ENCODE assay signal across 14 cellular contexts in genomic region chr5:149323235-149324205, GRCh38. TPM values are rescaled to one million over a fixed set of nuclear protein-coding genes. Genes with fewer than 3 reads are reported as not detected.
DNase-seq lines count a peak whose midpoint lies in the region; ATAC-seq, FAIRE-seq and TF ChIP-seq lines count a peak whose summit lies in the region.
"Had no signal": no experiment of that assay in that cellular context is flagged by ENCODE, and none has a peak within 500 bp of the region (broad histone marks: within the 10 kb centered on the region; RNA-seq: fewer than 3 reads in every experiment).

No MANE protein-coding gene starts in this region.

- H3K27ac Mint-ChIP-seq in activated naive CD8-positive, alpha-beta T cell treated with anti-CD3 and anti-CD28 coated beads, Interleukin-2, amount 50 U/mL, for 24 hours: no peak overlapping the region
- H3K27ac Mint-ChIP-seq: activated B cell treated with CpG ODN at 0.5 μM for 24 hours, naive B cell had no signal

- H3K4me1 Mint-ChIP-seq in activated naive CD8-positive, alpha-beta T cell treated with anti-CD3 and anti-CD28 coated beads, Interleukin-2, amount 50 U/mL, for 24 hours: no peaks in the 10 kb centered on the region
- H3K4me1 Mint-ChIP-seq: activated B cell treated with CpG ODN at 0.5 μM for 24 hours, naive B cell had no signal

- H3K27me3 ChIP-seq in bronchial epithelial cell (ENCODE audit: control insufficient read depth, insufficient read depth, low read length): no peaks in the 10 kb centered on the region
- H3K27me3 ChIP-seq: ascending aorta had no signal

- no peak overlapping the region for H3K4me3 ChIP-seq in bronchial epithelial cell (ENCODE audit: low read depth, low read length)
- H3K4me3 ChIP-seq: ascending aorta, SK-N-MC had no signal

- no peak for TF ChIP-seq CTCF in bronchial epithelial cell (IDR thresholded peaks at IDR 0.05; ENCODE audit: insufficient read depth, low read length, severe bottlenecking)

- no peak for FAIRE-seq in bronchial epithelial cell (lab: Jason Lieb, UNC)

- no peak overlapping the region for H3K4me3 Mint-ChIP-seq in activated naive CD8-positive, alpha-beta T cell treated with anti-CD3 and anti-CD28 coated beads, Interleukin-2, amount 50 U/mL, for 24 hours
- H3K4me3 Mint-ChIP-seq: activated B cell treated with CpG ODN at 0.5 μM for 24 hours, naive B cell had no signal

- H3K9me3 Mint-ChIP-seq in activated naive CD8-positive, alpha-beta T cell treated with anti-CD3 and anti-CD28 coated beads, Interleukin-2, amount 50 U/mL, for 24 hours: no peaks in the 10 kb centered on the region
- H3K9me3 Mint-ChIP-seq: activated B cell treated with CpG ODN at 0.5 μM for 24 hours had no signal

- no peaks in the 10 kb centered on the region for H3K36me3 ChIP-seq in bronchial epithelial cell (ENCODE audit: control insufficient read depth, insufficient read depth, low read length)
- H3K36me3 ChIP-seq: ascending aorta had no signal

- peak; percentile 32 for DNase-seq in bronchial epithelial cell (ENCODE audit: low read depth)
- DNase-seq in iris pigment epithelial cell (ENCODE audit: low read depth): peak; percentile 62
- DNase-seq in stromal cell of bone marrow (ENCODE audit: low read depth): peak; percentile 35
- no peak for DNase-seq in NCI-H146 treated with DMSO at 0.1 percent for 48 hours (lab: John Stamatoyannopoulos, UW; ENCODE audit: unreplicated experiment)
- no peak for DNase-seq in HT-29 (ENCODE audit: low spot score)
- DNase-seq in activated naive CD8-positive, alpha-beta T cell treated with anti-CD3 and anti-CD28 coated beads, Interleukin-2, amount 50 U/mL, for 24 hours: no peak
- DNase-seq: activated B cell treated with CpG ODN at 0.5 μM for 24 hours; activated T-cell treated with anti-CD3 and anti-CD28 coated beads, Interleukin-2, amount 50 U/mL, for 1 hour; naive B cell; NCI-H2029 treated with DMSO at 0.1 percent for 48 hours; NK-92 treated with Interleukin-12 subunit alpha and Interleukin-12 subunit beta, amount 100 ng/mL, for 24 hours; stimulated activated CD4-positive, alpha-beta T cell treated with anti-CD3 and anti-CD28 coated beads, Interleukin-15, amount 100 ng/mL, for 24 hours had no signal

- ATAC-seq in activated naive CD8-positive, alpha-beta T cell treated with anti-CD3 and anti-CD28 coated beads, Interleukin-2, amount 50 U/mL, for 24 hours: no peak

- no peaks in the 10 kb centered on the region for H3K27me3 Mint-ChIP-seq in activated naive CD8-positive, alpha-beta T cell treated with anti-CD3 and anti-CD28 coated beads, Interleukin-2, amount 50 U/mL, for 24 hours
- H3K27me3 Mint-ChIP-seq: activated B cell treated with CpG ODN at 0.5 μM for 24 hours, naive B cell had no signal

- no peaks in the 10 kb centered on the region for H3K36me3 Mint-ChIP-seq in activated naive CD8-positive, alpha-beta T cell treated with anti-CD3 and anti-CD28 coated beads, Interleukin-2, amount 50 U/mL, for 24 hours (ENCODE audit: low read depth)
- H3K36me3 Mint-ChIP-seq: naive B cell had no signal

RNA-seq across cellular contexts. Expression of gene GRPEL2, which starts 21.8 kb away (rescaled TPM):
- 35.2 and 43.7 TPM in 2 replicates for total RNA-seq in bronchial epithelial cell
- 10.7 and 14.2 TPM in 2 replicates for total RNA-seq in HT-29 (2014; rRNA removed; shearing (Covaris generic))

RNA-seq across cellular contexts. Expression of gene PCYOX1L, which starts 34.3 kb away (rescaled TPM):
- total RNA-seq in bronchial epithelial cell: 4.2 and 8.4 TPM in 2 replicates
- total RNA-seq in HT-29 (2014; rRNA removed; shearing (Covaris generic)): 1.2 and 1.7 TPM in 2 replicates

RNA-seq across cellular contexts. Expression of gene AFAP1L1, which starts 51.9 kb away (rescaled TPM):
- 17.4 and 21.9 TPM in 2 replicates for total RNA-seq in bronchial epithelial cell
- 0.05 TPM in 1 of 2 replicates, not detected in the other for total RNA-seq in HT-29 (2014; rRNA removed; shearing (Covaris generic))
- total RNA-seq: activated B cell treated with CpG ODN at 0.5 μM for 24 hours had no signal

RNA-seq across cellular contexts. Expression of gene IL17B, which starts 55.6 kb away (rescaled TPM):
- not detected in 2 replicates for total RNA-seq in bronchial epithelial cell
- not detected in 2 replicates for total RNA-seq in HT-29 (2014; rRNA removed; shearing (Covaris generic))
- total RNA-seq: activated B cell treated with CpG ODN at 0.5 μM for 24 hours had no signal

Comparison
In these comparisons a context has a peak if more than half of its experiments do, and no peak if none do; other contexts are left out.
1. DNase-seq: peak in bronchial epithelial cell (single experiment), iris pigment epithelial cell (single experiment) and stromal cell of bone marrow (single experiment); none in NCI-H146 treated with DMSO at 0.1 percent for 48 hours (single experiment), HT-29 (single experiment) and activated naive CD8-positive, alpha-beta T cell treated with anti-CD3 and anti-CD28 coated beads, Interleukin-2, amount 50 U/mL, for 24 hours (single experiment).
2. RNA of gene AFAP1L1, which starts 51.9 kb away (total RNA-seq): 17.4 to 21.9 TPM in bronchial epithelial cell; 0.05 TPM in HT-29; every median in the first group is over 10 times any median in the second.